ENCODE assay signal across 2 cellular contexts in the genomic region with DNA sequence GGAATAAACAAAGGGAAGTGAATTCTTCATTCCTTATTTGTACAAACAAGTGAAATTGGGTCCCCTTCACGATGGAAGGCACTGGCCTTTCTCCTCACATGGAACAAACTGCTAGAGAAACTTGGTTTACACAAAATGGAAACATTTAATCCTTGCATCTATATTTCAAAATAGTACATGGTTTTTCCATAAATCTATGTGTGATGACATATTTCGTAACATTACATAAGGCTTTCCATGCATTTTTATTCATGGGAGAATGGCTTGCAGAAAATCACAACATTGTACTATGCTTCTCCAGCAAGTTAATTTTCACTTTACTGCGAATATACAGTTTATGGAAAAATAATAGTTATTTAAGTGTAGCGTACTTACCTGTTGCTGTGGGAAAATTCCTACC.
TF ChIP-seq lines count a peak whose summit lies in the region.

No MANE protein-coding gene starts in this region.

TF ChIP-seq in A549, 52 proteins besides CTCF, POLR2A, EP300 and RAD21 (continued from another document):
- TF ChIP-seq SMC3 (IDR thresholded peaks at IDR 0.05) (no peak), E2F6 (IDR thresholded peaks at IDR 0.05; ENCODE audit: borderline replicate concordance, low read depth) (no peak), BHLHE40 (IDR thresholded peaks at IDR 0.05; ENCODE audit: low read depth, low read length) (no peak), PHF8 (IDR thresholded peaks at IDR 0.05; ENCODE audit: borderline replicate concordance, low read depth) (no peak)

TF ChIP-seq in HepG2, 621 proteins besides CTCF, POLR2A, EP300 and RAD21 (continued from another document):
- TF ChIP-seq, protein P1, sequence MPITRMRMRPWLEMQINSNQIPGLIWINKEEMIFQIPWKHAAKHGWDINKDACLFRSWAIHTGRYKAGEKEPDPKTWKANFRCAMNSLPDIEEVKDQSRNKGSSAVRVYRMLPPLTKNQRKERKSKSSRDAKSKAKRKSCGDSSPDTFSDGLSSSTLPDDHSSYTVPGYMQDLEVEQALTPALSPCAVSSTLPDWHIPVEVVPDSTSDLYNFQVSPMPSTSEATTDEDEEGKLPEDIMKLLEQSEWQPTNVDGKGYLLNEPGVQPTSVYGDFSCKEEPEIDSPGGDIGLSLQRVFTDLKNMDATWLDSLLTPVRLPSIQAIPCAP (CRISPR knock-in tag; IDR thresholded peaks at IDR 0.05; ENCODE audit: low read depth), result no peak
- no peak for TF ChIP-seq PRMT3 (CRISPR knock-in tag; IDR thresholded peaks at IDR 0.05; ENCODE audit: borderline replicate concordance, low read depth)
- no peak for TF ChIP-seq ZNF572 (CRISPR knock-in tag; IDR thresholded peaks at IDR 0.05)
- no peak for TF ChIP-seq GZF1 (CRISPR knock-in tag; IDR thresholded peaks at IDR 0.05)
